ENCODE assay signal across 8 cellular contexts in the genomic region with DNA sequence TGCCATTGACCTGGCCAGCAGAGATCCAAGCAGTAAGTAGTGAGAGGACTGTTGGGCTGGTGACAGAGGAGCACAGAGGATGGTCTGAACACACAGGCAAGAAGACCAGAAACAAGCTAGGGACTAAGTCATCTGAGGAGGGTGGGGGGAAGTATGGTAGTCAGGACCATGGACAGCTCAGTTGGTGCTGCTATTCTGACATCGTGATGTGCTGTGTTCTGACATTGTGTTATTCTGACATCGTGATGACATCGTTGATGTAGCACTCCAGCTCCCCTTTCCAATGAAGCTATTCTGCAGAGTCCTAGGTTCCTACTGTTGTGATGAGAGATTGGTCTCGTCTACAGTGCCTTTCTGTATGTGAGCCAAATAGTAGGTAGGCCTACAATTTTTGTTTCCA. TPM values are rescaled to one million over a fixed set of nuclear protein-coding genes. Genes with fewer than 3 reads are reported as not detected.
DNase-seq lines count a peak whose midpoint lies in the region; ATAC-seq and TF ChIP-seq lines count a peak whose summit lies in the region.

No MANE protein-coding gene starts in this region.

- H4K8ac ChIP-seq in mesendoderm (ENCODE audit: low read depth, low read length) = no peak overlapping the region

- H3K27ac ChIP-seq in mesendoderm (ENCODE audit: low read depth, low read length) (no peak overlapping the region), upper lobe of right lung (no peak overlapping the region)

- no peak overlapping the region for H3K23ac ChIP-seq in mesendoderm (ENCODE audit: low read length)

- POLR2A ChIA-PET in BJ (lab: Charles Lee) = interaction anchor here (0.6 kb wide), 1 partner anchor 16 kb away, joined by 3 read pairs; no protein-coding TSS in a partner anchor

- WGBS in mesendoderm (ENCODE audit: extremely low coverage, insufficient coverage, low lambda C conversion rate) = no CpG with 5 or more reads among the region's 4 CpGs

- H3K9me3 ChIP-seq in upper lobe of right lung = no peaks in the 10 kb centered on the region

- no peak overlapping the region for H3K4ac ChIP-seq in mesendoderm (ENCODE audit: low read depth, low read length)

- H3K4me3 ChIP-seq in BJ (ENCODE audit: low read depth, low read length) (no peak overlapping the region), mesendoderm (ENCODE audit: low read length) (no peak overlapping the region), upper lobe of right lung (no peak overlapping the region)

- H3K27me3 ChIP-seq in BJ (ENCODE audit: control insufficient read depth, insufficient read depth, low read length) = no peaks in the 10 kb centered on the region
- no peaks in the 10 kb centered on the region for H3K27me3 ChIP-seq in mesendoderm (ENCODE audit: insufficient read depth, low read length, poor library complexity)
- no peaks in the 10 kb centered on the region for H3K27me3 ChIP-seq in upper lobe of right lung

- H4K5ac ChIP-seq in mesendoderm (ENCODE audit: low read length) = no peak overlapping the region

- no peak overlapping the region for H2AK5ac ChIP-seq in mesendoderm (ENCODE audit: low read length)

- no peak for TF ChIP-seq CTCF in BJ (IDR thresholded peaks at IDR 0.05; ENCODE audit: insufficient read depth, low read depth, low read length)
- TF ChIP-seq CTCF in upper lobe of right lung (IDR thresholded peaks at IDR 0.05) = no peak

- DNase-seq in BJ (ENCODE audit: low read depth) (peak; percentile 11), T-helper 2 cell (peak in 4 of 5 experiments; percentile 3 to 72 (median 10)), mesendoderm (peak; percentile 89), upper lobe of right lung (no peak), SHP77 treated with DMSO at 0.1 percent for 48 hours (lab: John Stamatoyannopoulos, UW) (no peak)
- peak; percentile 20 for DNase-seq in central memory CD4-positive, alpha-beta T cell

- H3K56ac ChIP-seq in mesendoderm (ENCODE audit: low read length) = no peak overlapping the region

- H3K79me2 ChIP-seq in mesendoderm (ENCODE audit: control insufficient read depth, insufficient read depth, low read length) = no peaks in the 10 kb centered on the region

- H2BK5ac ChIP-seq in mesendoderm (ENCODE audit: low read length) = no peak overlapping the region

- no peak overlapping the region for H3K4me2 ChIP-seq in mesendoderm (ENCODE audit: low read length)

- H3K79me1 ChIP-seq in mesendoderm (ENCODE audit: low read length) = no peaks in the 10 kb centered on the region

- no peaks in the 10 kb centered on the region for H3K36me3 ChIP-seq in BJ (ENCODE audit: control insufficient read depth, insufficient read depth, low read length)
- no peaks in the 10 kb centered on the region for H3K36me3 ChIP-seq in mesendoderm (ENCODE audit: control insufficient read depth, insufficient read depth, low read length)
- H3K36me3 ChIP-seq in upper lobe of right lung = no peaks in the 10 kb centered on the region

- no peak overlapping the region for H2BK120ac ChIP-seq in mesendoderm (ENCODE audit: low read depth, low read length)

- ATAC-seq in HG03159 (IDR thresholded peaks at IDR 0.05; ENCODE audit: unreplicated experiment) (peak; percentile 67), upper lobe of right lung (peak; percentile 85), GM21360 (IDR thresholded peaks at IDR 0.05; ENCODE audit: unreplicated experiment) (no peak)

- H3K4me1 ChIP-seq in mesendoderm (ENCODE audit: control insufficient read depth, low read depth, low read length) (no peaks in the 10 kb centered on the region), upper lobe of right lung (no peaks in the 10 kb centered on the region)

- no peak overlapping the region for H2BK15ac ChIP-seq in mesendoderm (replicated peaks; ENCODE audit: low read depth)

- H3K9ac ChIP-seq in mesendoderm (ENCODE audit: low read length) = no peak overlapping the region

- intact Hi-C loops in upper lobe of right lung (cut with DNase I) = no loop called here

- H3K18ac ChIP-seq in mesendoderm (ENCODE audit: low read length) = no peak overlapping the region

- CTCF ChIA-PET in BJ (lab: Yijun Ruan, JAX) = no interaction called here

RNA-seq across cellular contexts. Expression of a gene that starts 28.7 kb away (rescaled TPM):
- polyA plus RNA-seq in BJ (2011; rRNA removed) = 0.07 and 0.10 TPM in 2 replicates
- not detected in 2 replicates for polyA minus RNA-seq in BJ (2011; rRNA and poly(A)+ RNA removed)
- 0.03 TPM for polyA plus RNA-seq in mesendoderm (2013, experiment 1 of 2)
- polyA plus RNA-seq in mesendoderm (2013, experiment 2 of 2) = 0.04 TPM
- total RNA-seq in upper lobe of right lung = 0.26 TPM

RNA-seq across cellular contexts. Expression of a gene that starts 36.3 kb away (rescaled TPM):
- polyA plus RNA-seq in BJ (2011; rRNA removed) = 10.5 and 21.1 TPM in 2 replicates
- polyA minus RNA-seq in BJ (2011; rRNA and poly(A)+ RNA removed) = 3.9 and 5.8 TPM in 2 replicates
- polyA plus RNA-seq in mesendoderm (2013, experiment 1 of 2) = 3.0 TPM
- 3.3 TPM for polyA plus RNA-seq in mesendoderm (2013, experiment 2 of 2)
- 48.9 TPM for total RNA-seq in upper lobe of right lung

Comparison
In these comparisons a context has a peak if more than half of its experiments do, and no peak if none do; other contexts are left out.
1. DNase-seq: peak in BJ (single experiment), T-helper 2 cell (4 of 5), central memory CD4-positive, alpha-beta T cell (single experiment) and mesendoderm (single experiment); none in upper lobe of right lung (single experiment) and SHP77 treated with DMSO at 0.1 percent for 48 hours (single experiment).